1 cellular context compared by ENCODE assay signal in genomic region chr6:3750324-3751018, GRCh38.
TF ChIP-seq lines count a peak whose summit lies in the region.

No MANE protein-coding gene starts in this region.

TF ChIP-seq in HepG2, 621 proteins besides CTCF, POLR2A, EP300 and RAD21 (continued from another document and continues in another):
- TF ChIP-seq HNF1A (IDR thresholded peaks at IDR 0.05; ENCODE audit: low read depth) (no peak), HNF1A (CRISPR knock-in tag; IDR thresholded peaks at IDR 0.05; ENCODE audit: borderline replicate concordance) (no peak), ZNF354B (CRISPR knock-in tag; IDR thresholded peaks at IDR 0.05) (peak; percentile 86; the same call in 1 of the 2 replicates), ZNF839 (CRISPR knock-in tag; IDR thresholded peaks at IDR 0.05; ENCODE audit: borderline replicate concordance) (no peak), ZNF343 (CRISPR knock-in tag; IDR thresholded peaks at IDR 0.05) (peak; percentile 91), RBM22 (optimal IDR thresholded peaks at IDR 0.05; ENCODE audit: low read length) (no peak), RXRA (CRISPR knock-in tag; IDR thresholded peaks at IDR 0.05) (0 out of 2 replicates have a peak, but pooled peaks have one; percentile 44), ZNF260 (CRISPR knock-in tag; IDR thresholded peaks at IDR 0.05; ENCODE audit: borderline replicate concordance, low read depth) (no peak), E2F5 (CRISPR knock-in tag; conservative IDR thresholded peaks at IDR 0.05) (peak; percentile 59; the same call in 1 of the 2 replicates), HBP1 (CRISPR knock-in tag; IDR thresholded peaks at IDR 0.05; ENCODE audit: low read depth) (0 out of 2 replicates have a peak, but pooled peaks have one; percentile 18), ZNF331 (CRISPR knock-in tag; IDR thresholded peaks at IDR 0.05) (0 out of 2 replicates have a peak, but pooled peaks have one; percentile 10), GATAD2A (CRISPR knock-in tag; IDR thresholded peaks at IDR 0.05) (no peak), ZNF720 (CRISPR knock-in tag; IDR thresholded peaks at IDR 0.05) (no peak), ZBTB14 (CRISPR knock-in tag; IDR thresholded peaks at IDR 0.05) (no peak), SAP130 (CRISPR knock-in tag; IDR thresholded peaks at IDR 0.05; ENCODE audit: low read depth) (peak; percentile 94), ZNF597 (CRISPR knock-in tag; IDR thresholded peaks at IDR 0.05) (no peak), ZSCAN30 (CRISPR knock-in tag; IDR thresholded peaks at IDR 0.05) (no peak), ARID5B (CRISPR knock-in tag; IDR thresholded peaks at IDR 0.05) (peak; percentile 29; the same call in 1 of the 2 replicates), ZNF800 (CRISPR knock-in tag; IDR thresholded peaks at IDR 0.05) (peak; percentile 61; the same call in 1 of the 2 replicates), ZFP91 (CRISPR knock-in tag; IDR thresholded peaks at IDR 0.05; ENCODE audit: borderline replicate concordance) (peak; percentile 15; the same call in 1 of the 2 replicates), ZHX2 (IDR thresholded peaks at IDR 0.05; ENCODE audit: low read depth) (no peak), ZHX2 (CRISPR knock-in tag; IDR thresholded peaks at IDR 0.05; ENCODE audit: borderline replicate concordance) (no peak), HOMEZ (CRISPR knock-in tag; IDR thresholded peaks at IDR 0.05; ENCODE audit: low read depth) (0 out of 2 replicates have a peak, but pooled peaks have one; percentile 12)
